ENCODE assay signal across 8 cellular contexts in the genomic region with DNA sequence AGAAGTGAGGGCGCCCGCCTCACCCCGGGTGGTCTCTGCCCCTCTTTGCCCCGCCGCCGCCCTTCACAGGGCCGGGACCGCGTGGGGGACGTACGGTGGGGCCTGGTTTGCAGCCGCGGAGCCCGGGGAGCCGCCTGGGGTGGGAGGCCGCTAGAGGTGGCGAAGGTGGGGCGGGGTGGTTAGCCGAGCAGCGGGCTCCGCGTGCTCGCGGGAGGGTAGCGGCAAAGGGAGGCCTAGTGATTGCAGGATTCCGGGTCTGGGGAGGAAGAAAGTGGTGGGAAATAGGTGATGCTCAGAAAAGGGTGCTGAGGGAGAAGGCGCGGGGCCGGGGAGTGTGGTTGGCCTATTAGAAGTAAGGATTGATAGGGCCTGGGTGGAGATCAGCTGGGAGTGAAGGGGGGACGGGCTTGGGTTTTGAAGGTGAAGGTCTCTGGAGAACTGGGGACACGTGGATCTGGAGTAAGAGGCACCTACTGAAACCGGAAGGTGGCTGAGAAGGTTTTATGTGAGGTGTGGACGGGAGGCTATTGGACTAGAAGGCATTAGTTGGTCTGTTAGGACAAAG. TPM values are rescaled to one million over a fixed set of nuclear protein-coding genes. Genes with fewer than 3 reads are reported as not detected.
DNase-seq lines count a peak whose midpoint lies in the region; ATAC-seq and TF ChIP-seq lines count a peak whose summit lies in the region.

No MANE protein-coding gene starts in this region.

- H3K9me3 Mint-ChIP-seq in activated T-helper 2 cell treated with anti-CD3 and anti-CD28 coated beads, Interferon-gamma antibody, Interleukin-2, Interleukin-4, amounts not matched to agents 10 μg/mL and 5 μg/mL and 100 μg/mL, durations not matched to agents 14 hours and 24 hours and 36 hours, result no peaks in the 10 kb centered on the region

- H3K27me3 ChIP-seq in OCI-LY1 (ENCODE audit: insufficient read depth, low read length), result no peaks in the 10 kb centered on the region
- no peaks in the 10 kb centered on the region for H3K27me3 ChIP-seq in uterus

- H3K27me3 Mint-ChIP-seq in activated T-helper 2 cell treated with anti-CD3 and anti-CD28 coated beads, Interferon-gamma antibody, Interleukin-2, Interleukin-4, amounts not matched to agents 10 μg/mL and 5 μg/mL and 100 μg/mL, durations not matched to agents 14 hours and 24 hours and 36 hours (ENCODE audit: low read depth), result peaks cover 7% of the 10 kb centered on the region

- peak overlapping the region; percentile 45 for H3K27ac ChIP-seq in OCI-LY1 (ENCODE audit: low read depth, low read length, poor library complexity, severe bottlenecking)
- peak overlapping the region; percentile 80 to 96 for H3K27ac ChIP-seq in uterus

- in situ Hi-C loops in ACHN (cut with HindIII; ENCODE audit: low pct_ligation_motif_present, low pct_unique_long_range_greater_than_20kb, low sequenced_read_pairs), result no loop called here
- in situ Hi-C loops in GM18951 (cut with MboI; ENCODE audit: low sequenced_read_pairs, unreplicated experiment), result no loop called here

- H3K36me3 ChIP-seq in OCI-LY1 (ENCODE audit: insufficient read depth, low read length), result peaks cover 19% of the 10 kb centered on the region; the same call in 1 of the 2 replicates
- no peaks in the 10 kb centered on the region for H3K36me3 ChIP-seq in uterus

- H3K4me1 ChIP-seq in OCI-LY1 (ENCODE audit: insufficient read depth, low read length, severe bottlenecking) (peaks cover 33% of the 10 kb centered on the region), uterus (no peaks in the 10 kb centered on the region)

- DNase-seq in ACHN (peak; percentile 33), germinal center (ENCODE audit: low spot score) (peak; percentile 54), posterior vena cava (ENCODE audit: low spot score) (peak; percentile 88), uterus (no peak)
- peak; percentile 43 for DNase-seq in activated T-helper 2 cell treated with anti-CD3 and anti-CD28 coated beads, Interferon-gamma antibody, Interleukin-2, Interleukin-4, amounts not matched to agents 10 μg/mL and 5 μg/mL and 100 μg/mL, durations not matched to agents 14 hours and 24 hours and 36 hours (ENCODE audit: low spot score)

- TF ChIP-seq POLR2A in GM18951 (IDR thresholded peaks at IDR 0.05; ENCODE audit: extremely low read depth, insufficient read depth, insufficient read length) (peak; percentile 14), uterus (IDR thresholded peaks at IDR 0.05) (no peak)

- no peak for TF ChIP-seq CTCF in OCI-LY1 (IDR thresholded peaks at IDR 0.05; ENCODE audit: low read length)
- TF ChIP-seq CTCF in uterus (IDR thresholded peaks at IDR 0.05), result no peak

- intact Hi-C loops in activated T-helper 2 cell treated with anti-CD3 and anti-CD28 coated beads, Interferon-gamma antibody, Interleukin-2, Interleukin-4, amounts not matched to agents 10 μg/mL and 5 μg/mL and 100 μg/mL, durations not matched to agents 14 hours and 24 hours and 36 hours (cut with micrococcal nuclease), result loop anchor here (1.0 to 5.0 kb wide), 3 partner anchors 20 to 392 kb away; a partner anchor contains a TSS
- intact Hi-C loops in posterior vena cava (cut with DNase I), result no loop called here
- intact Hi-C loops in uterus (cut with DNase I; ENCODE audit: low total_unique reads), result no loop called here

- peaks cover 51% of the 10 kb centered on the region for H3K79me2 ChIP-seq in OCI-LY1 (ENCODE audit: insufficient read depth, low read length)

- peak overlapping the region; percentile 86 for H3K4me3 ChIP-seq in OCI-LY1 (ENCODE audit: low read depth, low read length, poor library complexity, severe bottlenecking)
- peak overlapping the region; percentile 71 for H3K4me3 ChIP-seq in uterus

- H3K27ac Mint-ChIP-seq in activated T-helper 2 cell treated with anti-CD3 and anti-CD28 coated beads, Interferon-gamma antibody, Interleukin-2, Interleukin-4, amounts not matched to agents 10 μg/mL and 5 μg/mL and 100 μg/mL, durations not matched to agents 14 hours and 24 hours and 36 hours, result peak overlapping the region; percentile 92

- H3K9me3 ChIP-seq in OCI-LY1 (ENCODE audit: low read length) (no peaks in the 10 kb centered on the region), uterus (no peaks in the 10 kb centered on the region)

- peak; percentile 6 for ATAC-seq in HG03139 (IDR thresholded peaks at IDR 0.05; ENCODE audit: unreplicated experiment)

- H3K9me2 ChIP-seq in OCI-LY1 (ENCODE audit: low read depth, low read length), result no peaks in the 10 kb centered on the region

- peak overlapping the region; percentile 91 for H3K4me3 Mint-ChIP-seq in activated T-helper 2 cell treated with anti-CD3 and anti-CD28 coated beads, Interferon-gamma antibody, Interleukin-2, Interleukin-4, amounts not matched to agents 10 μg/mL and 5 μg/mL and 100 μg/mL, durations not matched to agents 14 hours and 24 hours and 36 hours (ENCODE audit: low read depth)

- no peak overlapping the region for H2AFZ ChIP-seq in OCI-LY1 (ENCODE audit: low read length)

- no peaks in the 10 kb centered on the region for H3F3A ChIP-seq in OCI-LY1 (ENCODE audit: insufficient read depth, low read length)

- peaks cover 34% of the 10 kb centered on the region for H3K36me3 Mint-ChIP-seq in activated T-helper 2 cell treated with anti-CD3 and anti-CD28 coated beads, Interferon-gamma antibody, Interleukin-2, Interleukin-4, amounts not matched to agents 10 μg/mL and 5 μg/mL and 100 μg/mL, durations not matched to agents 14 hours and 24 hours and 36 hours (ENCODE audit: low read depth)

- peak overlapping the region; percentile 77 for H3K9ac ChIP-seq in OCI-LY1 (ENCODE audit: low read length)

- peak overlapping the region; percentile 91 for H3K4me2 ChIP-seq in OCI-LY1 (ENCODE audit: low read length)

- no peaks in the 10 kb centered on the region for H4K20me1 ChIP-seq in OCI-LY1 (ENCODE audit: insufficient read depth, low read length)

- H3K4me1 Mint-ChIP-seq in activated T-helper 2 cell treated with anti-CD3 and anti-CD28 coated beads, Interferon-gamma antibody, Interleukin-2, Interleukin-4, amounts not matched to agents 10 μg/mL and 5 μg/mL and 100 μg/mL, durations not matched to agents 14 hours and 24 hours and 36 hours (ENCODE audit: low read depth), result peaks cover 36% of the 10 kb centered on the region

RNA-seq across cellular contexts. Expression of a gene that starts 0.6 kb away (rescaled TPM):
- 57.6 and 59.7 TPM in 2 replicates for total RNA-seq in activated T-helper 2 cell treated with anti-CD3 and anti-CD28 coated beads, Interferon-gamma antibody, Interleukin-2, Interleukin-4, amounts not matched to agents 10 μg/mL and 5 μg/mL and 100 μg/mL, durations not matched to agents 14 hours and 24 hours and 36 hours
- total RNA-seq in posterior vena cava (10 to 100 TPM; 50.9 to 51.5 TPM), uterus (100 to 1,000 TPM in 1 of 4 donors, 10 to 100 TPM in 3; 34.8 to 148 (median 69.5) TPM)

Comparison
In these comparisons a context has a peak if more than half of its experiments do, and no peak if none do; other contexts are left out.
1. DNase-seq: peak in ACHN (single experiment), activated T-helper 2 cell treated with anti-CD3 and anti-CD28 coated beads, Interferon-gamma antibody, Interleukin-2, Interleukin-4, amounts not matched to agents 10 μg/mL and 5 μg/mL and 100 μg/mL, durations not matched to agents 14 hours and 24 hours and 36 hours (single experiment), germinal center (single experiment) and posterior vena cava (single experiment); none in uterus (0 of 2).